ENCODE assay signal across 22 cellular contexts in genomic region chr6:159068904-159069578, GRCh38. TPM values are rescaled to one million over a fixed set of nuclear protein-coding genes. Genes with fewer than 3 reads are reported as not detected.
DNase-seq lines count a peak whose midpoint lies in the region; ATAC-seq and TF ChIP-seq lines count a peak whose summit lies in the region.
"Had no signal": no experiment of that assay in that cellular context is flagged by ENCODE, and none has a peak within 500 bp of the region (broad histone marks: within the 10 kb centered on the region; RNA-seq: fewer than 3 reads in every experiment).

No MANE protein-coding gene starts in this region.

- no peaks in the 10 kb centered on the region for H3K9me3 Mint-ChIP-seq in activated B cell treated with CpG ODN at 0.5 μM for 24 hours
- H3K9me3 Mint-ChIP-seq: CD4-positive, alpha-beta T cell had no signal

- no peaks in the 10 kb centered on the region for H3K27me3 ChIP-seq in lower lobe of right lung (ENCODE audit: low read depth)
- H3K27me3 ChIP-seq in aorta (ENCODE audit: control insufficient read depth in 1 of 2, insufficient read depth in 2 of 2, low read length in 1 of 2) = peaks cover 0 to 2% of the 10 kb centered on the region in 2 donors
- H3K27me3 ChIP-seq: upper lobe of left lung had no signal

- WGBS in aorta, 2 donors = 33 to 41% methylated on average over 17 of the region's 17 CpGs

- CTCF ChIA-PET in activated B cell treated with CpG ODN at 0.5 μM for 24 hours (lab: Charles Lee) = no interaction called here

- H3K4me1 Mint-ChIP-seq in activated B cell treated with CpG ODN at 0.5 μM for 24 hours = peaks cover 48% of the 10 kb centered on the region

- H3K36me3 ChIP-seq in lower lobe of right lung (no peaks in the 10 kb centered on the region), aorta (ENCODE audit: control insufficient read depth in 1 of 2, insufficient read depth in 2 of 2, low read length in 1 of 2) (no peaks in the 10 kb centered on the region)
- H3K36me3 ChIP-seq: esophagus muscularis mucosa, upper lobe of left lung had no signal

- peak overlapping the region; percentile 47 for H3K27ac Mint-ChIP-seq in activated B cell treated with CpG ODN at 0.5 μM for 24 hours
- H3K27ac Mint-ChIP-seq: CD4-positive, alpha-beta T cell had no signal

- H3K27ac ChIP-seq in lower lobe of right lung (no peak overlapping the region), aorta (ENCODE audit: low read depth in 1 of 2, low read length in 2 of 2) (no peak overlapping the region)
- H3K27ac ChIP-seq: esophagus muscularis mucosa had no signal

- no peaks in the 10 kb centered on the region for H3K27me3 Mint-ChIP-seq in activated B cell treated with CpG ODN at 0.5 μM for 24 hours
- H3K27me3 Mint-ChIP-seq: CD4-positive, alpha-beta T cell had no signal

- H3K4me3 ChIP-seq in lower lobe of right lung (no peak overlapping the region), aorta (ENCODE audit: low read length in 2 of 2) (no peak overlapping the region)
- H3K4me3 ChIP-seq: esophagus muscularis mucosa, upper lobe of left lung had no signal

- no peaks in the 10 kb centered on the region for H3K9me3 ChIP-seq in lower lobe of right lung
- H3K9me3 ChIP-seq in aorta (ENCODE audit: control insufficient read depth, low read length) = no peaks in the 10 kb centered on the region
- H3K9me3 ChIP-seq: esophagus muscularis mucosa, upper lobe of left lung had no signal

- H3K4me3 Mint-ChIP-seq in activated B cell treated with CpG ODN at 0.5 μM for 24 hours = peak overlapping the region; percentile 2
- H3K4me3 Mint-ChIP-seq: CD4-positive, alpha-beta T cell; neural crest cell had no signal

- DNase-seq in cardiac septum (ENCODE audit: low spot score) = peak; percentile 86
- no peak for DNase-seq in Right ventricle myocardium superior
- DNase-seq in activated B cell treated with CpG ODN at 0.5 μM for 24 hours = no peak
- peak; percentile 51 for DNase-seq in lower lobe of right lung
- no peak for DNase-seq in aorta
- DNase-seq: ACHN; activated CD4-positive, CD25-positive, alpha-beta regulatory T cell treated with anti-CD3 and anti-CD28 coated beads, Interleukin-2, amount 50 U/mL, for 72 hours; activated effector memory CD4-positive, alpha-beta T cell treated with Interleukin-2 at 50 U/mL for 16 hours; amniotic stem cell; CD4-positive, alpha-beta T cell; DND-41; NCI-H1436 treated with DMSO at 0.1 percent for 48 hours; stimulated activated CD4-positive, alpha-beta T cell treated with anti-CD3 and anti-CD28 coated beads, Interleukin-1b, Interleukin-23, amount 100 ng/mL, for 48 hours; T-helper 9 cell had no signal

- POLR2A ChIA-PET in activated B cell treated with CpG ODN at 0.5 μM for 24 hours (lab: Charles Lee) = interaction anchor here (1.1 kb wide), 1 partner anchor 24 kb away, joined by 3 read pairs; the partner anchor contains the start of gene TAGAP

- H3K4me1 ChIP-seq in lower lobe of right lung = no peaks in the 10 kb centered on the region
- no peaks in the 10 kb centered on the region for H3K4me1 ChIP-seq in aorta (ENCODE audit: control insufficient read depth in 1 of 2, insufficient read depth in 2 of 2, low read length in 2 of 2)

- ATAC-seq in Right ventricle myocardium superior (ENCODE audit: poor library complexity) = no peak
- peak; percentile 42 for ATAC-seq in activated B cell treated with CpG ODN at 0.5 μM for 24 hours (ENCODE audit: low read depth)
- peak in 1 of 2 donors; percentile 41 for ATAC-seq in lower lobe of right lung
- ATAC-seq in aorta (ENCODE audit: low FRiP score) = peak; percentile 29
- no peak for ATAC-seq in HG03139 (IDR thresholded peaks at IDR 0.05; ENCODE audit: unreplicated experiment)
- no peak for ATAC-seq in GM21737 (IDR thresholded peaks at IDR 0.05; ENCODE audit: unreplicated experiment)
- no peak for ATAC-seq in GM19452 (IDR thresholded peaks at IDR 0.05; ENCODE audit: unreplicated experiment)
- ATAC-seq: SK-N-SH treated with all-trans-retinoic acid at 6 μM for 48 hours had no signal

- no peaks in the 10 kb centered on the region for H3K36me3 Mint-ChIP-seq in activated B cell treated with CpG ODN at 0.5 μM for 24 hours (ENCODE audit: low read depth)

- intact Hi-C loops in cardiac septum (cut with DNase I) (no loop called here), Right ventricle myocardium superior (cut with DNase I) (no loop called here), activated B cell treated with CpG ODN at 0.5 μM for 24 hours (cut with micrococcal nuclease) (loop anchor here (1.0 kb wide), 1 partner anchor 13 kb away; no protein-coding TSS in a partner anchor), lower lobe of right lung (cut with DNase I) (no loop called here), aorta (cut with DNase I) (no loop called here)

- no peak for TF ChIP-seq CTCF in activated B cell treated with CpG ODN at 0.5 μM for 24 hours (IDR thresholded peaks at IDR 0.05)
- TF ChIP-seq CTCF in lower lobe of right lung (IDR thresholded peaks at IDR 0.05) = no peak

RNA-seq across cellular contexts. Expression of gene TAGAP, which starts 24.2 kb away (rescaled TPM):
- total RNA-seq in cardiac septum (0.75 TPM), Right ventricle myocardium superior (1.1 TPM), activated B cell treated with CpG ODN at 0.5 μM for 24 hours (129 TPM in 2 replicates), lower lobe of right lung (17.1 TPM), aorta (1 to 10 TPM; 5.1 to 5.8 TPM)
- 1 to 10 TPM in 1 of 2 donors, under 1 TPM in 1; 0.23 to 2.5 TPM for polyA plus RNA-seq in aorta
- total RNA-seq: HT-29, neural crest cell had no signal

Comparison
In these comparisons a context has a peak if more than half of its experiments do, and no peak if none do; other contexts are left out.
1. DNase-seq: peak in cardiac septum (single experiment) and lower lobe of right lung (single experiment); none in Right ventricle myocardium superior (single experiment), activated B cell treated with CpG ODN at 0.5 μM for 24 hours (single experiment) and aorta (0 of 2).
2. ATAC-seq: peak in activated B cell treated with CpG ODN at 0.5 μM for 24 hours (single experiment) and aorta (single experiment); none in Right ventricle myocardium superior (single experiment), HG03139 (single experiment), GM21737 (single experiment) and GM19452 (single experiment).